ENCODE assay signal across 8 cellular contexts in genomic region chr14:35292051-35292769, GRCh38. TPM values are rescaled to one million over a fixed set of nuclear protein-coding genes. Genes with fewer than 3 reads are reported as not detected.
DNase-seq lines count a peak whose midpoint lies in the region; ATAC-seq and TF ChIP-seq lines count a peak whose summit lies in the region.

TSS of gene PSMA6 (plus strand) at chr14:35292382. CDS start at chr14:35292477, 95 bp downstream.

- DNase-seq in GM06990 (ENCODE audit: extremely low read depth, insufficient read length) (peak; percentile 97), NCI-H1092 (lab: John Stamatoyannopoulos, UW) (peak; percentile 100), germinal center (ENCODE audit: low spot score) (peak; percentile 96), nucleus accumbens (lab: John Stamatoyannopoulos, UW) (peak; percentile 92 to 100 (median 98)), suprapubic skin (ENCODE audit: low spot score in 2 of 2) (peak; percentile 98 to 99)

- ATAC-seq in HG02588 (IDR thresholded peaks at IDR 0.05; ENCODE audit: unreplicated experiment) (peak; percentile 87), SK-N-SH treated with all-trans-retinoic acid at 6 μM for 48 hours (peak; percentile 96)

- H3K4me3 Mint-ChIP-seq in activated naive CD4-positive, alpha-beta T cell treated with anti-CD3 and anti-CD28 coated beads, Interleukin-2, amount 50 U/mL, for 24 hours, result peak within 1 kb of the TSS; percentile 99

- no peak for TF ChIP-seq EP300 in suprapubic skin (IDR thresholded peaks at IDR 0.05)

- no peaks in the 10 kb centered on the region for H3K9me3 ChIP-seq in suprapubic skin

- peaks cover 56% of the 10 kb centered on the region for H3K4me1 ChIP-seq in suprapubic skin

- TF ChIP-seq CTCF in GM06990 (IDR thresholded peaks at IDR 0.05; ENCODE audit: insufficient read depth, low read length, poor library complexity, severe bottlenecking), result no peak
- no peak for TF ChIP-seq CTCF in suprapubic skin (IDR thresholded peaks at IDR 0.05)

- H3K9me3 Mint-ChIP-seq in activated naive CD4-positive, alpha-beta T cell treated with anti-CD3 and anti-CD28 coated beads, Interleukin-2, amount 50 U/mL, for 24 hours, result no peaks in the 10 kb centered on the region

- peak within 1 kb of the TSS; percentile 98 for H3K27ac Mint-ChIP-seq in activated naive CD4-positive, alpha-beta T cell treated with anti-CD3 and anti-CD28 coated beads, Interleukin-2, amount 50 U/mL, for 24 hours

- H3K36me3 ChIP-seq in GM06990 (ENCODE audit: control insufficient read depth, insufficient read depth, low read length) (peaks cover 2% of the 10 kb centered on the region), suprapubic skin (no peaks in the 10 kb centered on the region)

- H3K27me3 ChIP-seq in GM06990 (replicated peaks; ENCODE audit: control insufficient read depth, insufficient read depth, low read length) (no peaks in the 10 kb centered on the region), suprapubic skin (no peaks in the 10 kb centered on the region)

- H3K4me1 Mint-ChIP-seq in activated naive CD4-positive, alpha-beta T cell treated with anti-CD3 and anti-CD28 coated beads, Interleukin-2, amount 50 U/mL, for 24 hours, result peaks cover 49% of the 10 kb centered on the region

- H3K27me3 Mint-ChIP-seq in activated naive CD4-positive, alpha-beta T cell treated with anti-CD3 and anti-CD28 coated beads, Interleukin-2, amount 50 U/mL, for 24 hours, result no peaks in the 10 kb centered on the region

- TF ChIP-seq POLR2A in suprapubic skin (IDR thresholded peaks at IDR 0.05), result peak in 1 of 2 donors; percentile 77

- peak within 1 kb of the TSS; percentile 94 for H3K27ac ChIP-seq in suprapubic skin

- peaks cover 8% of the 10 kb centered on the region for H3K36me3 Mint-ChIP-seq in activated naive CD4-positive, alpha-beta T cell treated with anti-CD3 and anti-CD28 coated beads, Interleukin-2, amount 50 U/mL, for 24 hours

- WGBS in suprapubic skin, result 0% methylated on average over 22 of the region's 40 CpGs

- H3K4me3 ChIP-seq in GM06990 (replicated peaks; ENCODE audit: low read depth, low read length) (peak within 1 kb of the TSS; percentile 95), suprapubic skin (peak within 1 kb of the TSS; percentile 84)

TF ChIP-seq in SK-N-SH treated with all-trans-retinoic acid at 6 μM for 48 hours, 23 proteins besides CTCF, POLR2A, EP300 and RAD21:
- TF ChIP-seq PATZ1 (CRISPR knock-in tag; IDR thresholded peaks at IDR 0.05; ENCODE audit: borderline replicate concordance) (0 out of 2 replicates have a peak, but pooled peaks have one; percentile 23), BACH2 (CRISPR knock-in tag; IDR thresholded peaks at IDR 0.05; ENCODE audit: borderline replicate concordance) (no peak)

RNA-seq across cellular contexts. Expression of gene PSMA6, which starts in this region (rescaled TPM):
- 100 to 1,000 TPM in 3 of 4 donors, 10 to 100 TPM in 1; 80.4 to 133 (median 110) TPM for total RNA-seq in suprapubic skin

Comparison
In these comparisons a context has a peak if more than half of its experiments do, and no peak if none do; other contexts are left out.
1. Peak in every context shown above with its lines: DNase-seq, ATAC-seq, H3K4me3 ChIP-seq and H3K27ac ChIP-seq.